In the genomic region with DNA sequence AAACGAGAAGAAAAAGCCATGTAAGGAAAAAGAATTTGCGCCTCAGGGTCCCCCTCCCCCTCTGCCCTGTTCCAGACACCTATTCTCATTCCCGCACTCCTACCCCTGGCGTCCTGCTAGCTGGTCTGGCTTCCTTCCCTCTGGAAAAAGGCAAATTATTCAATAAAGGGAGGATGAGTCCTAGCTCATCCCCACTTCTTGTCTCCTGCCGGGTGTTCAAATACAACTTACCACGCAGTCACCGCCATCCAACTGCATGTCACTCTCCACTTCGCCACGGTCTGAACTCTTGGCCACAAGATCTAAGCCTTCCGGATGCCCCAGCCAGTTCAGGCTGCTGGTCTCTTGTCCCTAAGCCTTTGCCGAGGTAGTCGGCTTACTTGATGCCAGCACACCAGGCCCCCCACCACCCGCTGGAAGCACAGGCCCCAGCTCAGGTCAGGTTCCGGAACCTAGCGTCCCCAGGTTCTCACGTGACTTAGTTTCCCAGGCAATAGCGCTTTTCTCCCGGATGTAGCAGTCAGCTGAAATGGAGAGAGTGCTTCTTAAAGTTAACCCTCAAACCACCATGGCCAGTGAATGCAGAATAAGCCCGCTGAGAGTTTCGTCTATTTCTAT, we compare ENCODE assay signal across 8 cellular contexts.
DNase-seq lines count a peak whose midpoint lies in the region; ATAC-seq, FAIRE-seq and TF ChIP-seq lines count a peak whose summit lies in the region.

No MANE protein-coding gene starts in this region.

- peak overlapping the region; percentile 99 for H3K27ac Mint-ChIP-seq in WTC11
- peak overlapping the region; percentile 97 for H3K27ac Mint-ChIP-seq in central memory CD8-positive, alpha-beta T cell (ENCODE audit: low read depth)

- ATAC-seq in GM18867 (IDR thresholded peaks at IDR 0.05; ENCODE audit: unreplicated experiment) (peak; percentile 98), HG03103 (IDR thresholded peaks at IDR 0.05; ENCODE audit: low read depth, unreplicated experiment) (peak; percentile 99), WTC11 (peak; percentile 99)
- ATAC-seq in central memory CD8-positive, alpha-beta T cell (replicated peaks; ENCODE audit: extremely low read depth, poor library complexity, severe bottlenecking), result peak; percentile 84

- DNase-seq in ACHN, result peak; percentile 70
- DNase-seq in NCI-H2171 treated with DMSO at 0.1 percent for 48 hours (lab: John Stamatoyannopoulos, UW), result peak; percentile 83
- DNase-seq in WTC11 (ENCODE audit: low spot score), result peak; percentile 62
- peak; percentile 17 to 29 for DNase-seq in central memory CD8-positive, alpha-beta T cell (ENCODE audit: low spot score in 2 of 2)
- DNase-seq in keratinocyte (ENCODE audit: low read depth, low spot score), result peak; percentile 13
- DNase-seq in stimulated activated CD4-positive, alpha-beta T cell treated with anti-CD3 and anti-CD28 coated beads, Interleukin-12 subunit alpha, Interleukin-12 subunit beta, amount 100 ng/mL, for 4 hours, result peak; percentile 30

- no peak for TF ChIP-seq CTCF in WTC11 (IDR thresholded peaks at IDR 0.05)
- no peak for TF ChIP-seq CTCF in keratinocyte (optimal IDR thresholded peaks at IDR 0.05 in 1 of 3, IDR thresholded peaks at IDR 0.05 in 1 of 3, conservative IDR thresholded peaks at IDR 0.05 in 1 of 3; ENCODE audit: extremely low read depth in 1 of 3, insufficient read depth in 2 of 3, low read length in 3 of 3)

- no peaks in the 10 kb centered on the region for H3K4me1 ChIP-seq in keratinocyte (ENCODE audit: control insufficient read depth, extremely low read depth, insufficient read depth, low read length)

- H3K9me1 ChIP-seq in keratinocyte (ENCODE audit: control insufficient read depth, extremely low read depth, insufficient read depth, low read length), result no peaks in the 10 kb centered on the region

- CTCF ChIA-PET in WTC11 (lab: Charles Lee), result interaction anchor here (1.4 kb wide), 1 partner anchor 54 kb away, joined by 5 read pairs; no protein-coding TSS in a partner anchor

- H3K36me3 Mint-ChIP-seq in WTC11, result peaks cover under 1% of the 10 kb centered on the region
- peaks cover 2% of the 10 kb centered on the region for H3K36me3 Mint-ChIP-seq in central memory CD8-positive, alpha-beta T cell (ENCODE audit: insufficient read depth)

- H3K4me1 Mint-ChIP-seq in WTC11, result peaks cover 3% of the 10 kb centered on the region
- H3K4me1 Mint-ChIP-seq in central memory CD8-positive, alpha-beta T cell, result peaks cover 33% of the 10 kb centered on the region

- in situ Hi-C loops in ACHN (cut with HindIII; ENCODE audit: low pct_ligation_motif_present, low pct_unique_long_range_greater_than_20kb, low sequenced_read_pairs), result no loop called here

- peaks cover 6% of the 10 kb centered on the region; the same call in 1 of the 2 replicates for H3K9me3 Mint-ChIP-seq in WTC11
- no peaks in the 10 kb centered on the region for H3K9me3 Mint-ChIP-seq in central memory CD8-positive, alpha-beta T cell

- H3K27me3 ChIP-seq in keratinocyte (ENCODE audit: control insufficient read depth, extremely low read depth, insufficient read depth, low read length), result no peaks in the 10 kb centered on the region

- peak overlapping the region; percentile 67 for H3K4me2 ChIP-seq in keratinocyte (ENCODE audit: control insufficient read depth, extremely low read depth, insufficient read depth, low read depth, low read length)

- peak overlapping the region; percentile 99 for H3K4me3 Mint-ChIP-seq in WTC11
- H3K4me3 Mint-ChIP-seq in central memory CD8-positive, alpha-beta T cell, result peak overlapping the region; percentile 97

- H3K27ac ChIP-seq in keratinocyte (ENCODE audit: control insufficient read depth, insufficient read depth, low read length), result peak overlapping the region; percentile 45

- H3K9ac ChIP-seq in keratinocyte (ENCODE audit: control insufficient read depth, extremely low read depth, insufficient read depth, low read length), result peak overlapping the region; percentile 75

- FAIRE-seq in keratinocyte (lab: Jason Lieb, UNC), result peak; percentile 39

- peaks cover 4% of the 10 kb centered on the region for H3K79me2 ChIP-seq in keratinocyte (ENCODE audit: control insufficient read depth, insufficient read depth, low read length)

- peak overlapping the region; percentile 83 for H2AFZ ChIP-seq in keratinocyte (ENCODE audit: control insufficient read depth, low read length)

- no peaks in the 10 kb centered on the region for H3K9me3 ChIP-seq in keratinocyte (ENCODE audit: control insufficient read depth, low read depth, low read length)

- POLR2A ChIA-PET in WTC11 (lab: Charles Lee), result interaction anchor here (0.5 kb wide), 1 partner anchor 21 kb away, joined by 3 read pairs; no protein-coding TSS in a partner anchor

- H4K20me1 ChIP-seq in keratinocyte (ENCODE audit: control insufficient read depth, extremely low read depth, insufficient read depth, low read length), result no peaks in the 10 kb centered on the region

- peak overlapping the region; percentile 44 to 77 (median 71) for H3K4me3 ChIP-seq in keratinocyte (ENCODE audit: control insufficient read depth in 2 of 3, extremely low read depth in 1 of 3, insufficient read depth in 2 of 3, low read depth in 1 of 3, low read length in 3 of 3)

- dilution Hi-C loops in keratinocyte (cut with MboI; ENCODE audit: extremely low pct_ligation_motif_present, low sequenced_read_pairs), result no loop called here

- no peaks in the 10 kb centered on the region for H3K36me3 ChIP-seq in keratinocyte (ENCODE audit: control insufficient read depth in 2 of 2, extremely low read depth in 1 of 2, insufficient read depth in 2 of 2, low read length in 2 of 2)

- H3K27me3 Mint-ChIP-seq in WTC11 (ENCODE audit: low read depth), result no peaks in the 10 kb centered on the region
- H3K27me3 Mint-ChIP-seq in central memory CD8-positive, alpha-beta T cell, result no peaks in the 10 kb centered on the region

TF ChIP-seq in WTC11, 78 proteins besides CTCF, POLR2A, EP300 and RAD21 (continues in another document):
- TF ChIP-seq, protein P1, sequence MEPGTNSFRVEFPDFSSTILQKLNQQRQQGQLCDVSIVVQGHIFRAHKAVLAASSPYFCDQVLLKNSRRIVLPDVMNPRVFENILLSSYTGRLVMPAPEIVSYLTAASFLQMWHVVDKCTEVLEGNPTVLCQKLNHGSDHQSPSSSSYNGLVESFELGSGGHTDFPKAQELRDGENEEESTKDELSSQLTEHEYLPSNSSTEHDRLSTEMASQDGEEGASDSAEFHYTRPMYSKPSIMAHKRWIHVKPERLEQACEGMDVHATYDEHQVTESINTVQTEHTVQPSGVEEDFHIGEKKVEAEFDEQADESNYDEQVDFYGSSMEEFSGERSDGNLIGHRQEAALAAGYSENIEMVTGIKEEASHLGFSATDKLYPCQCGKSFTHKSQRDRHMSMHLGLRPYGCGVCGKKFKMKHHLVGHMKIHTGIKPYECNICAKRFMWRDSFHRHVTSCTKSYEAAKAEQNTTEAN (CRISPR knock-in tag; IDR thresholded peaks at IDR 0.05), result no peak
- TF ChIP-seq, protein P2, sequence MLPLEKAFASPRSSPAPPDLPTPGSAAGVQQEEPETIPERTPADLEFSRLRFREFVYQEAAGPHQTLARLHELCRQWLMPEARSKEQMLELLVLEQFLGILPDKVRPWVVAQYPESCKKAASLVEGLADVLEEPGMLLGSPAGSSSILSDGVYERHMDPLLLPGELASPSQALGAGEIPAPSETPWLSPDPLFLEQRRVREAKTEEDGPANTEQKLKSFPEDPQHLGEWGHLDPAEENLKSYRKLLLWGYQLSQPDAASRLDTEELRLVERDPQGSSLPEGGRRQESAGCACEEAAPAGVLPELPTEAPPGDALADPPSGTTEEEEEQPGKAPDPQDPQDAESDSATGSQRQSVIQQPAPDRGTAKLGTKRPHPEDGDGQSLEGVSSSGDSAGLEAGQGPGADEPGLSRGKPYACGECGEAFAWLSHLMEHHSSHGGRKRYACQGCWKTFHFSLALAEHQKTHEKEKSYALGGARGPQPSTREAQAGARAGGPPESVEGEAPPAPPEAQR (CRISPR knock-in tag; IDR thresholded peaks at IDR 0.05), result no peak
- 0 out of 2 replicates have a peak, but pooled peaks have one; percentile 39 for TF ChIP-seq ETV6 (CRISPR knock-in tag; IDR thresholded peaks at IDR 0.05)
- TF ChIP-seq, protein P3, sequence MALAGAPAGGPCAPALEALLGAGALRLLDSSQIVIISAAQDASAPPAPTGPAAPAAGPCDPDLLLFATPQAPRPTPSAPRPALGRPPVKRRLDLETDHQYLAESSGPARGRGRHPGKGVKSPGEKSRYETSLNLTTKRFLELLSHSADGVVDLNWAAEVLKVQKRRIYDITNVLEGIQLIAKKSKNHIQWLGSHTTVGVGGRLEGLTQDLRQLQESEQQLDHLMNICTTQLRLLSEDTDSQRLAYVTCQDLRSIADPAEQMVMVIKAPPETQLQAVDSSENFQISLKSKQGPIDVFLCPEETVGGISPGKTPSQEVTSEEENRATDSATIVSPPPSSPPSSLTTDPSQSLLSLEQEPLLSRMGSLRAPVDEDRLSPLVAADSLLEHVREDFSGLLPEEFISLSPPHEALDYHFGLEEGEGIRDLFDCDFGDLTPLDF (CRISPR knock-in tag; IDR thresholded peaks at IDR 0.05), result no peak
- TF ChIP-seq, protein P4, sequence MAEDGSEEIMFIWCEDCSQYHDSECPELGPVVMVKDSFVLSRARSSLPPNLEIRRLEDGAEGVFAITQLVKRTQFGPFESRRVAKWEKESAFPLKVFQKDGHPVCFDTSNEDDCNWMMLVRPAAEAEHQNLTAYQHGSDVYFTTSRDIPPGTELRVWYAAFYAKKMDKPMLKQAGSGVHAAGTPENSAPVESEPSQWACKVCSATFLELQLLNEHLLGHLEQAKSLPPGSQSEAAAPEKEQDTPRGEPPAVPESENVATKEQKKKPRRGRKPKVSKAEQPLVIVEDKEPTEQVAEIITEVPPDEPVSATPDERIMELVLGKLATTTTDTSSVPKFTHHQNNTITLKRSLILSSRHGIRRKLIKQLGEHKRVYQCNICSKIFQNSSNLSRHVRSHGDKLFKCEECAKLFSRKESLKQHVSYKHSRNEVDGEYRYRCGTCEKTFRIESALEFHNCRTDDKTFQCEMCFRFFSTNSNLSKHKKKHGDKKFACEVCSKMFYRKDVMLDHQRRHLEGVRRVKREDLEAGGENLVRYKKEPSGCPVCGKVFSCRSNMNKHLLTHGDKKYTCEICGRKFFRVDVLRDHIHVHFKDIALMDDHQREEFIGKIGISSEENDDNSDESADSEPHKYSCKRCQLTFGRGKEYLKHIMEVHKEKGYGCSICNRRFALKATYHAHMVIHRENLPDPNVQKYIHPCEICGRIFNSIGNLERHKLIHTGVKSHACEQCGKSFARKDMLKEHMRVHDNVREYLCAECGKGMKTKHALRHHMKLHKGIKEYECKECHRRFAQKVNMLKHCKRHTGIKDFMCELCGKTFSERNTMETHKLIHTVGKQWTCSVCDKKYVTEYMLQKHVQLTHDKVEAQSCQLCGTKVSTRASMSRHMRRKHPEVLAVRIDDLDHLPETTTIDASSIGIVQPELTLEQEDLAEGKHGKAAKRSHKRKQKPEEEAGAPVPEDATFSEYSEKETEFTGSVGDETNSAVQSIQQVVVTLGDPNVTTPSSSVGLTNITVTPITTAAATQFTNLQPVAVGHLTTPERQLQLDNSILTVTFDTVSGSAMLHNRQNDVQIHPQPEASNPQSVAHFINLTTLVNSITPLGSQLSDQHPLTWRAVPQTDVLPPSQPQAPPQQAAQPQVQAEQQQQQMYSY (CRISPR knock-in tag; IDR thresholded peaks at IDR 0.05), result no peak
- TF ChIP-seq FOXK1 (CRISPR knock-in tag; IDR thresholded peaks at IDR 0.05), result peak; percentile 68
- no peak for TF ChIP-seq GRHL2 (CRISPR knock-in tag; IDR thresholded peaks at IDR 0.05; ENCODE audit: insufficient replicate concordance, severe bottlenecking)

Comparison
In these comparisons a context has a peak if more than half of its experiments do, and no peak if none do; other contexts are left out.
1. Peak in every context shown above with its lines: DNase-seq, ATAC-seq, H3K4me3 ChIP-seq and H3K27ac ChIP-seq.
2. DNase-seq: peak in every context shown above with its lines; median percentile 83 in NCI-H2171 treated with DMSO at 0.1 percent for 48 hours; 70 in ACHN; 62 in WTC11; 30 in stimulated activated CD4-positive, alpha-beta T cell treated with anti-CD3 and anti-CD28 coated beads, Interleukin-12 subunit alpha, Interleukin-12 subunit beta, amount 100 ng/mL, for 4 hours; 23 in central memory CD8-positive, alpha-beta T cell; 13 in keratinocyte.